8 cellular contexts compared by ENCODE assay signal in the genomic region with DNA sequence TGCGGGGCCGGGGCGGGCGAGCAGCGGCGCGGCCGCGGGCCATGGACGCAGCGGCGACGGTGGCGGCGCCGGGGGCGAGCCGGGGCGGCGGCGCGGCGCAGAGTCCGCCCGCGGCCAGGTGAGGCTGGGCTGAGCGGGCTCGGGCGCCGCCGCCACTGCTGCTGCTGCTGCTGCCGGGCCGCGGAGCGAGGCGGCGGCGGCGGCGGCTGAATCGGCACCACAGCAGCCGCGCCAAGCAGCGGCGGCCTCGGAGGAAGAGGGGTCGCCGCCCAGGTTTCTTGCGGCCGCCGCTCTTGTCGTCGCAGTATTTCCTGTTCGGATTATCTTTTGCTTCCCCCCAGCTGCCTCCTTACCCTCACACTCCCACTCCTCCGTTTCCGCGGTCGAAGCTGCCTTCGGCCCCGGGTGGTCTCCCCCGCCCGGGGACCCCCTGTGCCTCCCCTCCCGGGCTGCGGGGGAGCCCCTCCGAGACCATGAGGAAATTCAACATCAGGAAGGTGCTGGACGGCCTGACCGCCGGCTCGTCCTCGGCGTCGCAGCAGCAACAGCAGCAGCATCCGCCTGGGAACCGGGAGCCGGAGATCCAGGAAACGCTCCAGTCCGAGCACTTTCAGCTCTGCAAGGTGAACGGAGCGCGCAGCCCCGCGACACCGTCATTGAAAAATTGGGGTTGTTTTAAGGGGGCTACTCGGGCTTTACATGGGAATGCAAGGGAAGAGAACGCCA. TPM values are rescaled to one million over a fixed set of nuclear protein-coding genes. Genes with fewer than 3 reads are reported as not detected.
DNase-seq lines count a peak whose midpoint lies in the region; ATAC-seq and TF ChIP-seq lines count a peak whose summit lies in the region.

STXBP5 (plus strand) TSS at position 358 of the 726 bp plus-strand sequence; CDS start at position 474, 116 bp downstream.

- H3K27ac Mint-ChIP-seq in activated T-helper 2 cell treated with anti-CD3 and anti-CD28 coated beads, Interferon-gamma antibody, Interleukin-2, Interleukin-4, amounts not matched to agents 10 μg/mL and 5 μg/mL and 100 μg/mL, durations not matched to agents 14 hours and 24 hours and 36 hours, result peak within 1 kb of the TSS; percentile 99
- peak within 1 kb of the TSS; percentile 95 for H3K27ac Mint-ChIP-seq in natural killer cell treated with Interleukin-12 subunit alpha and Interleukin-12 subunit beta and Interleukin-15 and Interleukin-18, amount 100 ng/mL, for 72 hours

- H3K9me3 ChIP-seq in PC-3 (ENCODE audit: low read length), result no peaks in the 10 kb centered on the region

- intact Hi-C loops in PC-3 (cut with micrococcal nuclease), result loop anchor here (10.0 kb wide), 1 partner anchor 81 kb away; no protein-coding TSS in a partner anchor
- intact Hi-C loops in activated T-helper 2 cell treated with anti-CD3 and anti-CD28 coated beads, Interferon-gamma antibody, Interleukin-2, Interleukin-4, amounts not matched to agents 10 μg/mL and 5 μg/mL and 100 μg/mL, durations not matched to agents 14 hours and 24 hours and 36 hours (cut with micrococcal nuclease), result loop anchor here (10.0 kb wide), 3 partner anchors 419 to 1469 kb away; partner anchors contain the start of genes EPM2A and SHPRH

- no peaks in the 10 kb centered on the region for H3K9me2 ChIP-seq in PC-3 (replicated peaks; ENCODE audit: low read length)

- H3K4me1 Mint-ChIP-seq in activated T-helper 2 cell treated with anti-CD3 and anti-CD28 coated beads, Interferon-gamma antibody, Interleukin-2, Interleukin-4, amounts not matched to agents 10 μg/mL and 5 μg/mL and 100 μg/mL, durations not matched to agents 14 hours and 24 hours and 36 hours (ENCODE audit: low read depth), result peaks cover 32% of the 10 kb centered on the region
- peaks cover 33 to 45% of the 10 kb centered on the region in 2 donors for H3K4me1 Mint-ChIP-seq in natural killer cell treated with Interleukin-12 subunit alpha and Interleukin-12 subunit beta and Interleukin-15 and Interleukin-18, amount 100 ng/mL, for 72 hours (ENCODE audit: low read depth in 2 of 2)

- peaks cover 13% of the 10 kb centered on the region for H3K36me3 Mint-ChIP-seq in activated T-helper 2 cell treated with anti-CD3 and anti-CD28 coated beads, Interferon-gamma antibody, Interleukin-2, Interleukin-4, amounts not matched to agents 10 μg/mL and 5 μg/mL and 100 μg/mL, durations not matched to agents 14 hours and 24 hours and 36 hours (ENCODE audit: low read depth)
- H3K36me3 Mint-ChIP-seq in natural killer cell treated with Interleukin-12 subunit alpha and Interleukin-12 subunit beta and Interleukin-15 and Interleukin-18, amount 100 ng/mL, for 72 hours, result peaks cover 6% of the 10 kb centered on the region

- H3K27ac ChIP-seq in PC-3 (ENCODE audit: low read length) (peak within 1 kb of the TSS; percentile 69), temporal lobe (ENCODE audit: low read depth, low read length) (peak within 1 kb of the TSS; percentile 98)

- H3K4me3 Mint-ChIP-seq in activated T-helper 2 cell treated with anti-CD3 and anti-CD28 coated beads, Interferon-gamma antibody, Interleukin-2, Interleukin-4, amounts not matched to agents 10 μg/mL and 5 μg/mL and 100 μg/mL, durations not matched to agents 14 hours and 24 hours and 36 hours (ENCODE audit: low read depth), result peak within 1 kb of the TSS; percentile 95
- peak within 1 kb of the TSS; percentile 99 for H3K4me3 Mint-ChIP-seq in natural killer cell treated with Interleukin-12 subunit alpha and Interleukin-12 subunit beta and Interleukin-15 and Interleukin-18, amount 100 ng/mL, for 72 hours

- peaks cover 56% of the 10 kb centered on the region for H3K79me2 ChIP-seq in PC-3 (ENCODE audit: low read length)

- H3K4me3 ChIP-seq in AG09309 (ENCODE audit: control insufficient read depth, low read depth, low read length) (peak within 1 kb of the TSS; percentile 100), PC-3 (ENCODE audit: low read length) (peak within 1 kb of the TSS; percentile 94), fibroblast of pulmonary artery (replicated peaks; ENCODE audit: low read depth, low read length) (peak within 1 kb of the TSS; percentile 87)

- CTCF ChIA-PET in PC-3 (lab: Charles Lee), result no interaction called here

- POLR2A ChIA-PET in PC-3 (lab: Charles Lee; ENCODE audit: unreplicated experiment), result interaction anchor here (0.6 kb wide), 1 partner anchor 27 kb away, joined by 3 read pairs; no protein-coding TSS in a partner anchor

- no TSS peak for BruUV-seq in PC-3 (replicated peaks; lab: Mats Ljungman, UMichigan)

- peaks cover 22% of the 10 kb centered on the region for H3K4me1 ChIP-seq in PC-3 (ENCODE audit: insufficient read depth, low read length)

- ATAC-seq in GM18861 (IDR thresholded peaks at IDR 0.05; ENCODE audit: unreplicated experiment) (peak; percentile 18), HG03097 (IDR thresholded peaks at IDR 0.05; ENCODE audit: low FRiP score, unreplicated experiment) (peak; percentile 33), PC-3 (peak; percentile 14)
- ATAC-seq in natural killer cell treated with Interleukin-12 subunit alpha and Interleukin-12 subunit beta and Interleukin-15 and Interleukin-18, amount 100 ng/mL, for 72 hours, result peak; percentile 47 to 52

- H2AFZ ChIP-seq in PC-3 (ENCODE audit: low read length), result peak within 1 kb of the TSS; percentile 97

- H3K9me3 Mint-ChIP-seq in activated T-helper 2 cell treated with anti-CD3 and anti-CD28 coated beads, Interferon-gamma antibody, Interleukin-2, Interleukin-4, amounts not matched to agents 10 μg/mL and 5 μg/mL and 100 μg/mL, durations not matched to agents 14 hours and 24 hours and 36 hours, result no peaks in the 10 kb centered on the region
- no peaks in the 10 kb centered on the region for H3K9me3 Mint-ChIP-seq in natural killer cell treated with Interleukin-12 subunit alpha and Interleukin-12 subunit beta and Interleukin-15 and Interleukin-18, amount 100 ng/mL, for 72 hours

- H3F3A ChIP-seq in PC-3 (ENCODE audit: low read length, unreplicated experiment), result no peaks in the 10 kb centered on the region

- peak within 1 kb of the TSS; percentile 100 for H3K4me2 ChIP-seq in PC-3 (ENCODE audit: low read length)

- DNase-seq in AG09309 (ENCODE audit: low read depth) (no peak), PC-3 (peak; percentile 30), fibroblast of pulmonary artery (ENCODE audit: low read depth) (peak; percentile 57)
- DNase-seq in activated T-helper 2 cell treated with anti-CD3 and anti-CD28 coated beads, Interferon-gamma antibody, Interleukin-2, Interleukin-4, amounts not matched to agents 10 μg/mL and 5 μg/mL and 100 μg/mL, durations not matched to agents 14 hours and 24 hours and 36 hours (ENCODE audit: low spot score), result peak; percentile 34
- DNase-seq in natural killer cell treated with Interleukin-12 subunit alpha and Interleukin-12 subunit beta and Interleukin-15 and Interleukin-18, amount 100 ng/mL, for 72 hours (ENCODE audit: low spot score), result peak; percentile 79

- H4K20me1 ChIP-seq in PC-3 (ENCODE audit: low read length), result no peaks in the 10 kb centered on the region

- TF ChIP-seq CTCF in AG09309 (IDR thresholded peaks at IDR 0.05; ENCODE audit: control insufficient read depth, insufficient read depth, low read depth, low read length, missing control alignments), result no peak
- no peak for TF ChIP-seq CTCF in PC-3 (conservative IDR thresholded peaks at IDR 0.05; ENCODE audit: low read depth, low read length)
- no peak for TF ChIP-seq CTCF in fibroblast of pulmonary artery (IDR thresholded peaks at IDR 0.05; ENCODE audit: low read length, missing control alignments)

- peak within 1 kb of the TSS; percentile 93 for H3K9ac ChIP-seq in PC-3 (ENCODE audit: low read length)

- H3K36me3 ChIP-seq in PC-3 (ENCODE audit: low read depth, low read length), result no peaks in the 10 kb centered on the region

- H3K27me3 Mint-ChIP-seq in activated T-helper 2 cell treated with anti-CD3 and anti-CD28 coated beads, Interferon-gamma antibody, Interleukin-2, Interleukin-4, amounts not matched to agents 10 μg/mL and 5 μg/mL and 100 μg/mL, durations not matched to agents 14 hours and 24 hours and 36 hours (ENCODE audit: low read depth), result no peaks in the 10 kb centered on the region
- no peaks in the 10 kb centered on the region for H3K27me3 Mint-ChIP-seq in natural killer cell treated with Interleukin-12 subunit alpha and Interleukin-12 subunit beta and Interleukin-15 and Interleukin-18, amount 100 ng/mL, for 72 hours

- H3K27me3 ChIP-seq in PC-3 (ENCODE audit: low read length), result no peaks in the 10 kb centered on the region

RNA-seq across cellular contexts. Expression of gene STXBP5, which starts in this region (rescaled TPM):
- 12.9 and 18.4 TPM in 2 replicates for total RNA-seq in PC-3 (2014; rRNA removed)
- 21.2 and 22.7 TPM in 2 replicates for total RNA-seq in activated T-helper 2 cell treated with anti-CD3 and anti-CD28 coated beads, Interferon-gamma antibody, Interleukin-2, Interleukin-4, amounts not matched to agents 10 μg/mL and 5 μg/mL and 100 μg/mL, durations not matched to agents 14 hours and 24 hours and 36 hours
- total RNA-seq in natural killer cell treated with Interleukin-12 subunit alpha and Interleukin-12 subunit beta and Interleukin-15 and Interleukin-18, amount 100 ng/mL, for 72 hours, result 10 to 100 TPM; 56.8 to 72.5 TPM
- 104 TPM for total RNA-seq in temporal lobe
